Comparison of ENCODE assay signal across 20 cellular contexts in genomic region chr2:207183506-207183905, GRCh38.
"Had no signal": no experiment of that assay in that cellular context is flagged by ENCODE, and none has a peak within 500 bp of the region (broad histone marks: within the 10 kb centered on the region; RNA-seq: fewer than 3 reads in every experiment).

No MANE protein-coding gene starts in this region.

- H3K27ac ChIP-seq: coronary artery, esophagus squamous epithelium, heart left ventricle, transverse colon, VCaP had no signal

- DNase-seq: activated CD4-positive, alpha-beta T cell treated with anti-CD3 and anti-CD28 coated beads, Interleukin-2, amount 10 ng/mL, durations not matched to agents 7 days and 5 days; activated CD4-positive, CD25-positive, alpha-beta regulatory T cell treated with anti-CD3 and anti-CD28 coated beads, Interleukin-2, amount 50 U/mL, for 72 hours; activated CD8-positive, alpha-beta memory T cell treated with anti-CD3 and anti-CD28 coated beads, Interleukin-2, amount 10 ng/mL, durations not matched to agents 7 days and 5 days; activated CD8-positive, alpha-beta T cell treated with anti-CD3 and anti-CD28 coated beads for 36 hours; activated naive CD4-positive, alpha-beta T cell; endodermal cell; esophagus squamous epithelium; heart left ventricle; mucosa of descending colon; occipital lobe; stimulated activated CD4-positive, alpha-beta T cell treated with anti-CD3 and anti-CD28 coated beads, Interleukin-15, amount 100 ng/mL, for 24 hours; stimulated activated naive B cell treated with anti-CD40 and anti-IgM and Interleukin-4, amounts not matched to agents 10 μg/mL and 1 μg/mL and 100 μg/mL, for 72 hours; transverse colon had no signal

- H3K27me3 ChIP-seq: esophagus squamous epithelium, heart left ventricle, transverse colon had no signal

- H3K9me3 ChIP-seq: mucosa of descending colon, transverse colon had no signal

- H3K4me3 ChIP-seq: coronary artery, esophagus squamous epithelium, heart left ventricle, mucosa of descending colon, smooth muscle cell, transverse colon had no signal

- H3K36me3 ChIP-seq: esophagus squamous epithelium, heart left ventricle, transverse colon had no signal

- FAIRE-seq: bronchial epithelial cell, islet of Langerhans, urothelium cell line had no signal

- ATAC-seq: activated CD8-positive, alpha-beta memory T cell treated with anti-CD3 and anti-CD28 coated beads, Interleukin-2, amount 10 ng/mL, durations not matched to agents 7 days and 5 days; activated CD8-positive, alpha-beta T cell treated with anti-CD3 and anti-CD28 coated beads for 36 hours; heart left ventricle; mucosa of descending colon; sciatic nerve; stimulated activated naive B cell treated with anti-CD40 and anti-IgM and Interleukin-4, amounts not matched to agents 10 μg/mL and 1 μg/mL and 100 μg/mL, for 72 hours had no signal

- H3K4me1 ChIP-seq: esophagus squamous epithelium, transverse colon had no signal

- H3K4me2 ChIP-seq: smooth muscle cell had no signal
